In genomic region chr3:142609136-142609535, GRCh38 we compare ENCODE assay signal across 23 cellular contexts.
"Had no signal": no experiment of that assay in that cellular context is flagged by ENCODE, and none has a peak within 500 bp of the region (broad histone marks: within the 10 kb centered on the region; RNA-seq: fewer than 3 reads in every experiment).

No MANE protein-coding gene starts in this region.

- H3K4me3 Mint-ChIP-seq: activated B cell treated with CpG ODN at 0.5 μM for 24 hours; activated naive CD4-positive, alpha-beta T cell treated with anti-CD3 and anti-CD28 coated beads, Interleukin-2, amount 50 U/mL, for 24 hours; activated T-cell treated with anti-CD3 and anti-CD28 coated beads, Interleukin-2, amount 50 U/mL, for 24 hours; central memory CD8-positive, alpha-beta T cell; nephron; T-helper 2 cell treated with Interferon-gamma antibody and Interleukin-4, amounts not matched to agents 5 μg/mL and 100 μg/mL, for 36 hours; type B pancreatic cell had no signal

- H3K27me3 ChIP-seq: spleen, uterus had no signal

- H3K36me3 ChIP-seq: spleen, thoracic aorta, uterus had no signal

- H3K27me3 Mint-ChIP-seq: activated B cell treated with CpG ODN at 0.5 μM for 24 hours; activated naive CD4-positive, alpha-beta T cell treated with anti-CD3 and anti-CD28 coated beads, Interleukin-2, amount 50 U/mL, for 24 hours; activated T-cell treated with anti-CD3 and anti-CD28 coated beads, Interleukin-2, amount 50 U/mL, for 24 hours; central memory CD8-positive, alpha-beta T cell; type B pancreatic cell had no signal

- ATAC-seq: right cardiac atrium had no signal

- H3K9me3 ChIP-seq: spleen, thoracic aorta, uterus had no signal

- H3K4me3 ChIP-seq: spleen, thoracic aorta, uterus had no signal

- H3K4me1 ChIP-seq: spleen, uterus had no signal

- H3K27ac Mint-ChIP-seq: activated B cell treated with CpG ODN at 0.5 μM for 24 hours; activated naive CD4-positive, alpha-beta T cell treated with anti-CD3 and anti-CD28 coated beads, Interleukin-2, amount 50 U/mL, for 24 hours; activated T-cell treated with anti-CD3 and anti-CD28 coated beads, Interleukin-2, amount 50 U/mL, for 24 hours; nephron; T-helper 2 cell treated with Interferon-gamma antibody and Interleukin-4, amounts not matched to agents 5 μg/mL and 100 μg/mL, for 36 hours; type B pancreatic cell had no signal

- DNase-seq: activated B cell treated with CpG ODN at 0.5 μM for 24 hours; activated CD4-positive, alpha-beta T cell treated with anti-CD3 and anti-CD28 coated beads, Interleukin-2, amount 50 U/mL, for 4 hours; activated CD8-positive, alpha-beta memory T cell treated with anti-CD3 and anti-CD28 coated beads, Interleukin-2, amount 50 U/mL, for 4 hours; activated gamma-delta T cell; activated T-cell treated with anti-CD3 and anti-CD28 coated beads, Interleukin-2, amount 50 U/mL, for 24 hours; anterior cingulate cortex; dermis blood vessel endothelial cell; effector CD4-positive, alpha-beta T cell; head of caudate nucleus; hippocampal formation; left colon; mammary epithelial cell; posterior cingulate gyrus; right cardiac atrium; spleen; stimulated activated naive CD4-positive, alpha-beta T cell; uterus had no signal

- H3K27ac ChIP-seq: spleen, thoracic aorta, uterus had no signal

- H3K9me3 Mint-ChIP-seq: activated B cell treated with CpG ODN at 0.5 μM for 24 hours; activated naive CD4-positive, alpha-beta T cell treated with anti-CD3 and anti-CD28 coated beads, Interleukin-2, amount 50 U/mL, for 24 hours; activated T-cell treated with anti-CD3 and anti-CD28 coated beads, Interleukin-2, amount 50 U/mL, for 24 hours; central memory CD8-positive, alpha-beta T cell; nephron; T-helper 2 cell treated with Interferon-gamma antibody and Interleukin-4, amounts not matched to agents 5 μg/mL and 100 μg/mL, for 36 hours; type B pancreatic cell had no signal

- H3K4me1 Mint-ChIP-seq: activated B cell treated with CpG ODN at 0.5 μM for 24 hours; activated naive CD4-positive, alpha-beta T cell treated with anti-CD3 and anti-CD28 coated beads, Interleukin-2, amount 50 U/mL, for 24 hours; central memory CD8-positive, alpha-beta T cell; nephron had no signal
